In genomic region chr9:12882430-12882829, GRCh38 we compare ENCODE assay signal across 17 cellular contexts.
A peak's percentile ranks its signal among the peaks of the same experiment; 100 is the strongest.
DNase-seq lines count a peak whose midpoint lies in the region; ATAC-seq and TF ChIP-seq lines count a peak whose summit lies in the region.
"Had no signal": no experiment of that assay in that cellular context is flagged by ENCODE, and none has a peak within 500 bp of the region (broad histone marks: within the 10 kb centered on the region; RNA-seq: fewer than 3 reads in every experiment).

No MANE protein-coding gene starts in this region.

- H3K36me3 ChIP-seq in GM23248 (ENCODE audit: low read depth) (no peaks in the 10 kb centered on the region), subcutaneous abdominal adipose tissue (ENCODE audit: control insufficient read depth in 5 of 5, insufficient read depth in 5 of 5, low read length in 5 of 5) (no peaks in the 10 kb centered on the region), right lobe of liver (no peaks in the 10 kb centered on the region)
- H3K36me3 ChIP-seq: adrenal gland had no signal

- H3K4me1 Mint-ChIP-seq in chondrocyte (ENCODE audit: low read depth), result peaks cover 72% of the 10 kb centered on the region
- no peaks in the 10 kb centered on the region for H3K4me1 Mint-ChIP-seq in activated CD4-positive, alpha-beta memory T cell treated with anti-CD3 and anti-CD28 coated beads for 36 hours (ENCODE audit: low read depth)
- H3K4me1 Mint-ChIP-seq: activated B cell treated with CpG ODN at 0.5 μM for 24 hours; stimulated activated naive CD8-positive, alpha-beta T cell treated with anti-CD3 and anti-CD28 coated beads, Interleukin-15, amount 100 ng/mL, for 72 hours had no signal

- H3K27ac ChIP-seq in GM23248 (peak overlapping the region; percentile 60), subcutaneous abdominal adipose tissue (ENCODE audit: low read depth, low read length) (peak overlapping the region; percentile 45), right lobe of liver (no peak overlapping the region)
- H3K27ac ChIP-seq: adrenal gland had no signal

- TF ChIP-seq POLR2A in right lobe of liver (IDR thresholded peaks at IDR 0.05), result no peak

- 8 to 12% methylated on average over 2 of the region's 2 CpGs for WGBS in GM23248 (ENCODE audit: low coverage in 1 of 2, low lambda C conversion rate in 2 of 2, missing lambda C conversion rate in 2 of 2), 2 experiments
- WGBS in right lobe of liver (ENCODE audit: insufficient coverage, low coverage, low lambda C conversion rate, missing lambda C conversion rate), result 56% methylated on average over 2 of the region's 2 CpGs

- H3K9ac ChIP-seq in GM23248 (no peak overlapping the region), subcutaneous abdominal adipose tissue (ENCODE audit: low read length in 5 of 5) (no peak overlapping the region)
- H3K9ac ChIP-seq: SK-N-SH had no signal

- in situ Hi-C loops in GM23248 (cut with MboI), result loop anchor here (10.0 kb wide), 1 partner anchor 158 kb away; no protein-coding TSS in a partner anchor

- peak overlapping the region; percentile 36 for H3K4me2 ChIP-seq in GM23248 (ENCODE audit: unreplicated experiment)
- H3K4me2 ChIP-seq: SK-N-SH had no signal

- no peaks in the 10 kb centered on the region for H3K79me2 ChIP-seq in GM23248 (ENCODE audit: insufficient read depth)

- TF ChIP-seq CTCF in chondrocyte (IDR thresholded peaks at IDR 0.05) (no peak), right lobe of liver (IDR thresholded peaks at IDR 0.05) (no peak)

- H3K27ac Mint-ChIP-seq in chondrocyte (ENCODE audit: unreplicated experiment), result peak overlapping the region; percentile 76
- no peak overlapping the region for H3K27ac Mint-ChIP-seq in activated CD4-positive, alpha-beta memory T cell treated with anti-CD3 and anti-CD28 coated beads for 36 hours
- H3K27ac Mint-ChIP-seq: activated B cell treated with CpG ODN at 0.5 μM for 24 hours; effector memory CD8-positive, alpha-beta T cell; stimulated activated naive CD8-positive, alpha-beta T cell treated with anti-CD3 and anti-CD28 coated beads, Interleukin-15, amount 100 ng/mL, for 72 hours had no signal

- H3K27me3 Mint-ChIP-seq in chondrocyte (ENCODE audit: low read depth), result no peaks in the 10 kb centered on the region
- H3K27me3 Mint-ChIP-seq in activated CD4-positive, alpha-beta memory T cell treated with anti-CD3 and anti-CD28 coated beads for 36 hours, result no peaks in the 10 kb centered on the region
- H3K27me3 Mint-ChIP-seq: activated B cell treated with CpG ODN at 0.5 μM for 24 hours; effector memory CD8-positive, alpha-beta T cell; stimulated activated naive CD8-positive, alpha-beta T cell treated with anti-CD3 and anti-CD28 coated beads, Interleukin-15, amount 100 ng/mL, for 72 hours had no signal

- H3K9me3 Mint-ChIP-seq in chondrocyte (ENCODE audit: low read depth), result peaks cover 13% of the 10 kb centered on the region
- peaks cover 13% of the 10 kb centered on the region for H3K9me3 Mint-ChIP-seq in activated CD4-positive, alpha-beta memory T cell treated with anti-CD3 and anti-CD28 coated beads for 36 hours

- CTCF ChIA-PET in activated CD4-positive, alpha-beta memory T cell treated with anti-CD3 and anti-CD28 coated beads for 36 hours (lab: Charles Lee), result no interaction called here

- H3K4me3 ChIP-seq in GM23248, result peak overlapping the region; percentile 13; the same call in 1 of the 2 replicates
- H3K4me3 ChIP-seq in subcutaneous abdominal adipose tissue (ENCODE audit: low read depth in 1 of 5, low read length in 5 of 5), result peak overlapping the region in 3 of 5 donors; percentile 24 to 40 (median 32)
- no peak overlapping the region for H3K4me3 ChIP-seq in right lobe of liver
- H3K4me3 ChIP-seq: adrenal gland had no signal

- DNase-seq in GM23248 (peak; percentile 56), chondrocyte (ENCODE audit: low spot score) (no peak), iris pigment epithelial cell (ENCODE audit: low read depth) (peak; percentile 17), right lobe of liver (no peak), AG08396 (ENCODE audit: low spot score) (no peak), CD1c-positive myeloid dendritic cell (ENCODE audit: extremely low spot score) (no peak)
- DNase-seq in activated CD4-positive, alpha-beta memory T cell treated with anti-CD3 and anti-CD28 coated beads for 36 hours, result no peak
- DNase-seq: activated B cell treated with CpG ODN at 0.5 μM for 24 hours; adrenal gland; Caco-2; effector memory CD8-positive, alpha-beta T cell; NCI-H2107; NK-92 treated with Interleukin-12 subunit alpha and Interleukin-12 subunit beta, amount 100 ng/mL, for 24 hours; posterior cingulate gyrus; SK-N-SH; stimulated activated naive CD8-positive, alpha-beta T cell treated with anti-CD3 and anti-CD28 coated beads, Interleukin-15, amount 100 ng/mL, for 72 hours had no signal

- no peaks in the 10 kb centered on the region for H4K20me1 ChIP-seq in GM23248 (ENCODE audit: insufficient read depth)

- H2AFZ ChIP-seq in GM23248, result peak overlapping the region; percentile 15; the same call in 1 of the 2 replicates

- H3K27me3 ChIP-seq in GM23248 (replicated peaks; ENCODE audit: insufficient read depth), result no peaks in the 10 kb centered on the region
- H3K27me3 ChIP-seq in subcutaneous abdominal adipose tissue (ENCODE audit: control insufficient read depth in 5 of 5, insufficient read depth in 4 of 5, low read length in 5 of 5), result no peaks in the 10 kb centered on the region
- H3K27me3 ChIP-seq in right lobe of liver, result no peaks in the 10 kb centered on the region
- H3K27me3 ChIP-seq: adrenal gland had no signal

- H3K4me3 Mint-ChIP-seq in chondrocyte (ENCODE audit: unreplicated experiment), result no peak overlapping the region
- H3K4me3 Mint-ChIP-seq in activated CD4-positive, alpha-beta memory T cell treated with anti-CD3 and anti-CD28 coated beads for 36 hours, result no peak overlapping the region
- H3K4me3 Mint-ChIP-seq: activated B cell treated with CpG ODN at 0.5 μM for 24 hours; effector memory CD8-positive, alpha-beta T cell; stimulated activated naive CD8-positive, alpha-beta T cell treated with anti-CD3 and anti-CD28 coated beads, Interleukin-15, amount 100 ng/mL, for 72 hours had no signal

- intact Hi-C loops in right lobe of liver (cut with DNase I), result no loop called here
- intact Hi-C loops in activated CD4-positive, alpha-beta memory T cell treated with anti-CD3 and anti-CD28 coated beads for 36 hours (cut with micrococcal nuclease), result no loop called here

- no peaks in the 10 kb centered on the region for H3K9me3 ChIP-seq in GM23248 (ENCODE audit: low read depth)
- H3K9me3 ChIP-seq in subcutaneous abdominal adipose tissue (ENCODE audit: control insufficient read depth in 5 of 5, low read length in 5 of 5), result no peaks in the 10 kb centered on the region
- H3K9me3 ChIP-seq in right lobe of liver, result no peaks in the 10 kb centered on the region
- H3K9me3 ChIP-seq: adrenal gland, Caco-2, SK-N-SH had no signal

- POLR2A ChIA-PET in activated CD4-positive, alpha-beta memory T cell treated with anti-CD3 and anti-CD28 coated beads for 36 hours (lab: Charles Lee), result no interaction called here

- ATAC-seq in right lobe of liver, result no peak
- ATAC-seq: effector memory CD8-positive, alpha-beta T cell; stimulated activated naive CD8-positive, alpha-beta T cell treated with anti-CD3 and anti-CD28 coated beads, Interleukin-15, amount 100 ng/mL, for 72 hours had no signal

- no peaks in the 10 kb centered on the region for H3K9me2 ChIP-seq in GM23248 (ENCODE audit: insufficient read depth)
- H3K9me2 ChIP-seq: SK-N-SH had no signal

- H3K36me3 Mint-ChIP-seq in chondrocyte (ENCODE audit: low read depth), result peaks cover 3% of the 10 kb centered on the region
- H3K36me3 Mint-ChIP-seq in activated CD4-positive, alpha-beta memory T cell treated with anti-CD3 and anti-CD28 coated beads for 36 hours, result no peaks in the 10 kb centered on the region

- H3K4me1 ChIP-seq in GM23248 (ENCODE audit: insufficient read depth) (peaks cover 41% of the 10 kb centered on the region), subcutaneous abdominal adipose tissue (ENCODE audit: control insufficient read depth in 5 of 5, insufficient read depth in 5 of 5, low read length in 5 of 5) (peaks cover 0 to 16% (median 9%) of the 10 kb centered on the region in 5 donors), right lobe of liver (no peaks in the 10 kb centered on the region)
- H3K4me1 ChIP-seq: adrenal gland, Caco-2 had no signal

- peaks cover 15% of the 10 kb centered on the region for H3F3A ChIP-seq in GM23248 (ENCODE audit: insufficient read depth)

Comparison
In these comparisons a context has a peak if more than half of its experiments do, and no peak if none do; other contexts are left out.
1. DNase-seq: peak in GM23248 (single experiment) and iris pigment epithelial cell (single experiment); none in chondrocyte (single experiment), right lobe of liver (0 of 3), activated CD4-positive, alpha-beta memory T cell treated with anti-CD3 and anti-CD28 coated beads for 36 hours (single experiment), AG08396 (single experiment) and CD1c-positive myeloid dendritic cell (single experiment).
2. H3K27ac ChIP-seq: peak in GM23248 (single experiment) and subcutaneous abdominal adipose tissue (single experiment); none in right lobe of liver (0 of 3).
3. H3K4me3 ChIP-seq: peak in GM23248 (single experiment) and subcutaneous abdominal adipose tissue (3 of 5); none in right lobe of liver (0 of 3).